In the genomic region with DNA sequence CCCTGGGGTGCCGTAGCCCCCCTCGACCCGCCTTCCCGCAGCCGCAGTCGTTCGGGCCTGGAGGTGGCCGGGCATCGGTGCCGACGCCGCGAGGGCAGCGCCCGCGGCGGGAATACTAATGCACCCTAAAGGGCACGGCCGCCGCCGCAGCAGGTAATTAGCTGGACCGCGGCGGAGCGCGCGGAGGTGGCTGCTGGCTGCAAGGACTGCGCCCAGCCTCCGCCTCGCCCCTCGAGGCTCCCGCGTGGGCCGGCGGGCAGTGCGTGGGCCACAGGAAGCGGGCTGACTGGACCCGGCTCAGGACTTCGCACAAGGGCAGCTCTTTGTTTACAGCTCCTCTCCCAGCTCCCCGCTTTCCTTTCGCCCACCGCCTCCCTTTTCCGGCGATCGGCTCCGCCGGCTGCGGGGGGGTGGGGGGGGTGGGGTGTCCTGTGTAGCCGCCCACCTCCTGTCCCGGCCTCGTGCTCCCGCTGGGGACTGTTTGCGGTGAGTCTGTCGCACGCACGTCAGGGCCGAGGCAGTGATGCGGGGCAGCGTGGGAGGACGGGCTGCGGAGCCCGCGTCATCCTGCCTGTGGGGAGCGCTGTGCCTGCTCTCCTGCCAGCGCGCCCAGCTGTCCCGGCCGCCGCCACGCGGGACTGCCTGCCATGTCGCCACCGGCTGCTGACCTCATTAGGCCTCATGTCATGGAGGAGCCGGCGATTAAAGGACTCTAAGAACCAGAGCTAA, we compare ENCODE assay signal across 8 cellular contexts. TPM values are rescaled to one million over a fixed set of nuclear protein-coding genes. Genes with fewer than 3 reads are reported as not detected.
DNase-seq lines count a peak whose midpoint lies in the region; ATAC-seq lines count a peak whose summit lies in the region.

No MANE protein-coding gene starts in this region.

- H3K4me1 ChIP-seq in ectodermal cell (ENCODE audit: control insufficient read depth, insufficient read depth, low read length), result peaks cover 10% of the 10 kb centered on the region

- peak; percentile 16 for DNase-seq in NCI-H1436 (lab: John Stamatoyannopoulos, UW)
- DNase-seq in NCI-H1436 treated with DMSO at 0.1 percent for 48 hours (lab: John Stamatoyannopoulos, UW), result no peak
- peak; percentile 63 for DNase-seq in NCI-H69 (lab: John Stamatoyannopoulos, UW)
- peak; percentile 44 to 46 for DNase-seq in memory B cell (ENCODE audit: low spot score in 2 of 2)

- peak overlapping the region; percentile 25 for H3K4me3 ChIP-seq in ectodermal cell (ENCODE audit: insufficient read depth, low read depth, low read length)

- H3K36me3 ChIP-seq in ectodermal cell (ENCODE audit: control insufficient read depth, insufficient read depth, low read length), result no peaks in the 10 kb centered on the region

- ATAC-seq in GM21737 (IDR thresholded peaks at IDR 0.05; ENCODE audit: unreplicated experiment) (peak; percentile 60), memory B cell (ENCODE audit: low read depth) (peak; percentile 96), GM18520 (IDR thresholded peaks at IDR 0.05; ENCODE audit: unreplicated experiment) (no peak)

- H3K4me3 Mint-ChIP-seq in memory B cell, result peak overlapping the region; percentile 52
- H3K4me3 Mint-ChIP-seq in stimulated activated naive CD8-positive, alpha-beta T cell treated with anti-CD3 and anti-CD28 coated beads, Interleukin-15, Interleukin-2, amounts not matched to agents 100 ng/mL and 50 ng/mL, for 24 hours, result peak overlapping the region; percentile 23

- H3K9me3 ChIP-seq in ectodermal cell (ENCODE audit: control insufficient read depth, low read length), result no peaks in the 10 kb centered on the region

- no peaks in the 10 kb centered on the region for H3K36me3 Mint-ChIP-seq in memory B cell
- no peaks in the 10 kb centered on the region for H3K36me3 Mint-ChIP-seq in stimulated activated naive CD8-positive, alpha-beta T cell treated with anti-CD3 and anti-CD28 coated beads, Interleukin-15, Interleukin-2, amounts not matched to agents 100 ng/mL and 50 ng/mL, for 24 hours (ENCODE audit: low read depth)

- peaks cover 50% of the 10 kb centered on the region for H3K27me3 ChIP-seq in ectodermal cell (ENCODE audit: control insufficient read depth, insufficient read depth, low read length, poor library complexity, severe bottlenecking)

- 1% methylated on average over 67 to 75 of the region's 75 CpGs for WGBS in ectodermal cell, 2 experiments

- peaks cover 5% of the 10 kb centered on the region for H3K4me1 Mint-ChIP-seq in memory B cell
- peaks cover 14% of the 10 kb centered on the region for H3K4me1 Mint-ChIP-seq in stimulated activated naive CD8-positive, alpha-beta T cell treated with anti-CD3 and anti-CD28 coated beads, Interleukin-15, Interleukin-2, amounts not matched to agents 100 ng/mL and 50 ng/mL, for 24 hours (ENCODE audit: low read depth)

- peak overlapping the region; percentile 70 for H3K27ac Mint-ChIP-seq in memory B cell
- peak overlapping the region; percentile 65 for H3K27ac Mint-ChIP-seq in stimulated activated naive CD8-positive, alpha-beta T cell treated with anti-CD3 and anti-CD28 coated beads, Interleukin-15, Interleukin-2, amounts not matched to agents 100 ng/mL and 50 ng/mL, for 24 hours

- no peak overlapping the region for H3K27ac ChIP-seq in ectodermal cell (ENCODE audit: insufficient read depth, low read depth, low read length, poor library complexity, severe bottlenecking)

- H3K27me3 Mint-ChIP-seq in memory B cell, result peaks cover 13% of the 10 kb centered on the region
- peaks cover 63% of the 10 kb centered on the region for H3K27me3 Mint-ChIP-seq in stimulated activated naive CD8-positive, alpha-beta T cell treated with anti-CD3 and anti-CD28 coated beads, Interleukin-15, Interleukin-2, amounts not matched to agents 100 ng/mL and 50 ng/mL, for 24 hours

- no peaks in the 10 kb centered on the region for H3K9me3 Mint-ChIP-seq in memory B cell
- H3K9me3 Mint-ChIP-seq in stimulated activated naive CD8-positive, alpha-beta T cell treated with anti-CD3 and anti-CD28 coated beads, Interleukin-15, Interleukin-2, amounts not matched to agents 100 ng/mL and 50 ng/mL, for 24 hours, result no peaks in the 10 kb centered on the region

RNA-seq across cellular contexts. Expression of a gene that starts 53.2 kb away (rescaled TPM):
- polyA plus RNA-seq in ectodermal cell (2013, experiment 1 of 4), result 1.5 TPM
- polyA plus RNA-seq in ectodermal cell (2013, experiment 2 of 4), result 1.3 TPM
- polyA plus RNA-seq in ectodermal cell (2013, experiment 3 of 4), result 1.1 TPM
- 1.3 TPM for polyA plus RNA-seq in ectodermal cell (2013, experiment 4 of 4)
